ENCODE assay signal across 1 cellular context in genomic region chr2:38214209-38214717, GRCh38.
A peak's percentile ranks its signal among the peaks of the same experiment; 100 is the strongest.
TF ChIP-seq lines count a peak whose summit lies in the region.

No MANE protein-coding gene starts in this region.

TF ChIP-seq in HEK293, 187 proteins besides CTCF, POLR2A, EP300 and RAD21 (continued from another document):
- no peak for TF ChIP-seq PRDM4 (tag by site-specific recombination; IDR thresholded peaks at IDR 0.05)
- TF ChIP-seq, protein P1, sequence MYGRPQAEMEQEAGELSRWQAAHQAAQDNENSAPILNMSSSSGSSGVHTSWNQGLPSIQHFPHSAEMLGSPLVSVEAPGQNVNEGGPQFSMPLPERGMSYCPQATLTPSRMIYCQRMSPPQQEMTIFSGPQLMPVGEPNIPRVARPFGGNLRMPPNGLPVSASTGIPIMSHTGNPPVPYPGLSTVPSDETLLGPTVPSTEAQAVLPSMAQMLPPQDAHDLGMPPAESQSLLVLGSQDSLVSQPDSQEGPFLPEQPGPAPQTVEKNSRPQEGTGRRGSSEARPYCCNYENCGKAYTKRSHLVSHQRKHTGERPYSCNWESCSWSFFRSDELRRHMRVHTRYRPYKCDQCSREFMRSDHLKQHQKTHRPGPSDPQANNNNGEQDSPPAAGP (tag by site-specific recombination; IDR thresholded peaks at IDR 0.05) = no peak
- TF ChIP-seq ZNF776 (tag by site-specific recombination; IDR thresholded peaks at IDR 0.05; ENCODE audit: borderline replicate concordance) = no peak
- no peak for TF ChIP-seq TRIM28 (IDR thresholded peaks at IDR 0.05; ENCODE audit: borderline replicate concordance, low read length)
- TF ChIP-seq ZNF335 (tag by site-specific recombination; conservative IDR thresholded peaks at IDR 0.05) = peak; percentile 36; the same call in 1 of the 2 replicates
- TF ChIP-seq ZNF155 (tag by site-specific recombination; IDR thresholded peaks at IDR 0.05) = no peak
- no peak for TF ChIP-seq ZNF629 (tag by site-specific recombination; IDR thresholded peaks at IDR 0.05)
- 0 out of 2 replicates have a peak, but pooled peaks have one; percentile 9 for TF ChIP-seq ZBTB6 (tag by site-specific recombination; IDR thresholded peaks at IDR 0.05)
- TF ChIP-seq TCF7L2 (IDR thresholded peaks at IDR 0.05; ENCODE audit: borderline replicate concordance, low read depth, low read length) = peak; percentile 74; the same call in 1 of the 2 replicates
- no peak for TF ChIP-seq ZNF654 (tag by site-specific recombination; IDR thresholded peaks at IDR 0.05; ENCODE audit: low read depth)
TF ChIP-seq in HEK293: peak in this region for 4.
